In the genomic region with DNA sequence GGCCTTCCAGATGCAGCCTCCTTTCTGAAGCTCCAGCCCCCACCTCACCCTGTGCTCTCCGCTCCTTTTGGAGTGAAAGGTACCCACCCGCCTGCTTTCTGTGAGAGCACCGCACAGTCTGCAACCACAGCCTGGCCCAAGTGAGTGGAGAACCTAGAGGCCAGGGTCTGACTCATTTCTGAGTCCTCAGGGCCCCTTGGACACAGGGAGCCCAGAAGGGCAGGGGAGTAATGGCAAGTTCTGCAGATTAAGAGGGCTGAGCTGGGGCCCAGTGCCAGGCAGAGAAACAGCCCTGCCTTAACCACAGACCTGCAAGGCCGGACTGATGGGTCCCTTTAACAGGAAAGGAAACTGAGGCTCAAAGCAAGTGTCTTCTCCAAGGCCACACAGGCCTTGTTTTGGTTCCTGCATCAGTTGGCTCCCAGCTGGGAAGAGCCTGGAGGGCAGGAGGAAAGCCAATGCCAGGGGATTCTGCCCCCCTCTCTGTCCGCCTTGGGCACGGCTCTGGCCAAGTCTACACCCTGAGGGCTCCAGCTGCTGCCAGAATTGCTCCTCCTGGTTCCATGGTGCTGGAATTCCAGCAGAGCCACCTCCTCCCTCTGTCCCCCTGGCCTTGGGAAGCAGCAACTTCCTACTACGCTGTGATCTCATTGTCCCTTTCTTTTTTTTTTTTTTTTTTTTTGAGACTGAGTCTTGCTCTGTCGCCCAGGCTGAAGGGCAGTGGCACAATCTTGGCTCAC, we compare ENCODE assay signal across 23 cellular contexts. TPM values are rescaled to one million over a fixed set of nuclear protein-coding genes. Genes with fewer than 3 reads are reported as not detected.
DNase-seq lines count a peak whose midpoint lies in the region; ATAC-seq, FAIRE-seq and TF ChIP-seq lines count a peak whose summit lies in the region.
"Had no signal": no experiment of that assay in that cellular context is flagged by ENCODE, and none has a peak within 500 bp of the region (broad histone marks: within the 10 kb centered on the region; RNA-seq: fewer than 3 reads in every experiment).

No MANE protein-coding gene starts in this region.

- H2AFZ ChIP-seq in OCI-LY3 (ENCODE audit: low read depth, low read length) (no peak overlapping the region), GM12878 (ENCODE audit: control insufficient read depth, low read depth, low read length) (no peak overlapping the region), hepatocyte (no peak overlapping the region)

- RAD21 ChIA-PET in GM12878 (lab: Charles Lee; ENCODE audit: unreplicated experiment), result no interaction called here

- H3K9me3 ChIP-seq in OCI-LY3 (ENCODE audit: insufficient read depth, low read length) (no peaks in the 10 kb centered on the region), GM12878 (replicated peaks; ENCODE audit: control insufficient read depth, insufficient read depth, low read length) (no peaks in the 10 kb centered on the region), hepatocyte (ENCODE audit: low read depth) (no peaks in the 10 kb centered on the region), tibial artery (no peaks in the 10 kb centered on the region), thyroid gland (no peaks in the 10 kb centered on the region)
- H3K9me3 ChIP-seq: upper lobe of right lung had no signal

- FAIRE-seq in GM12878 (lab: Jason Lieb, UNC), result no peak
- FAIRE-seq: D721Med, GM12891, HTR-8/SVneo had no signal

- H3K4me1 Mint-ChIP-seq in T-helper 2 cell treated with Interferon-gamma antibody and Interleukin-4, amounts not matched to agents 5 μg/mL and 100 μg/mL, for 36 hours (ENCODE audit: low read depth), result peaks cover 3% of the 10 kb centered on the region
- H3K4me1 Mint-ChIP-seq: activated T-helper 17 cell treated with anti-CD3 and anti-CD28 coated beads, Interleukin-2, amount 50 U/mL, for 72 hours had no signal

- in situ Hi-C loops in GM12878 (cut with MboI), result no loop called here

- DNase-seq in HCEC 1CT (peak; percentile 40), GM12878 (ENCODE audit: low read depth, low spot score) (no peak), renal cortical epithelial cell (ENCODE audit: low read depth) (peak; percentile 49), hepatocyte (ENCODE audit: low spot score) (no peak), tibial artery (no peak), thyroid gland (no peak)
- no peak for DNase-seq in T-helper 2 cell treated with Interferon-gamma antibody and Interleukin-4, amounts not matched to agents 5 μg/mL and 100 μg/mL, for 36 hours (ENCODE audit: low spot score)
- DNase-seq: activated CD8-positive, alpha-beta memory T cell treated with anti-CD3 and anti-CD28 coated beads, Interleukin-2, amount 10 ng/mL, durations not matched to agents 7 days and 5 days; activated naive CD8-positive, alpha-beta T cell treated with anti-CD3 and anti-CD28 coated beads, Interleukin-2, amount 10 ng/mL, durations not matched to agents 7 days and 5 days; foreskin melanocyte; Karpas-422; NCI-H1436; NCI-H748 treated with DMSO at 0.1 percent for 48 hours; nephron progenitor cell; stimulated activated naive CD8-positive, alpha-beta T cell treated with anti-CD3 and anti-CD28 coated beads, Interleukin-15, amount 100 ng/mL, for 72 hours; upper lobe of right lung had no signal

- 0 out of 2 replicates have a peak overlapping the region, but pooled peaks have one; percentile 25 for H3K4me2 ChIP-seq in OCI-LY3 (ENCODE audit: low read length)
- H3K4me2 ChIP-seq in GM12878 (ENCODE audit: control insufficient read depth, insufficient read depth), result 0 out of 2 replicates have a peak overlapping the region, but pooled peaks have one; percentile 28
- no peak overlapping the region for H3K4me2 ChIP-seq in hepatocyte

- no peak for TF ChIP-seq EP300 in GM12878 (IDR thresholded peaks at IDR 0.05; ENCODE audit: borderline replicate concordance in 1 of 2, control insufficient read depth in 1 of 2, low read depth in 2 of 2, low read length in 2 of 2)

- H3K27ac ChIP-seq in OCI-LY3 (ENCODE audit: low read length) (no peak overlapping the region), GM12878 (ENCODE audit: control insufficient read depth, insufficient read depth) (no peak overlapping the region), hepatocyte (no peak overlapping the region), tibial artery (no peak overlapping the region), thyroid gland (no peak overlapping the region)
- H3K27ac ChIP-seq: upper lobe of right lung had no signal

- H3K4me1 ChIP-seq in OCI-LY3 (ENCODE audit: low read length) (peaks cover 29% of the 10 kb centered on the region), GM12878 (ENCODE audit: control insufficient read depth, insufficient read depth, low read length) (peaks cover 21% of the 10 kb centered on the region), hepatocyte (ENCODE audit: insufficient read depth) (peaks cover 16% of the 10 kb centered on the region), tibial artery (peaks cover 0 to 11% (median 0%) of the 10 kb centered on the region in 4 donors), thyroid gland (no peaks in the 10 kb centered on the region)

- H3K9ac ChIP-seq in OCI-LY3 (ENCODE audit: low read length) (no peak overlapping the region), GM12878 (ENCODE audit: control insufficient read depth, insufficient read depth, low read length) (no peak overlapping the region)

- H3K4me3 Mint-ChIP-seq in T-helper 2 cell treated with Interferon-gamma antibody and Interleukin-4, amounts not matched to agents 5 μg/mL and 100 μg/mL, for 36 hours, result no peak overlapping the region
- H3K4me3 Mint-ChIP-seq: activated CD8-positive, alpha-beta memory T cell treated with anti-CD3 and anti-CD28 coated beads, Interleukin-2, amount 10 ng/mL, durations not matched to agents 7 days and 5 days; activated naive CD8-positive, alpha-beta T cell treated with anti-CD3 and anti-CD28 coated beads, Interleukin-2, amount 10 ng/mL, durations not matched to agents 7 days and 5 days; activated T-helper 17 cell treated with anti-CD3 and anti-CD28 coated beads, Interleukin-2, amount 50 U/mL, for 72 hours; mesothelial cell of epicardium; nephron progenitor cell; stimulated activated naive CD8-positive, alpha-beta T cell treated with anti-CD3 and anti-CD28 coated beads, Interleukin-15, amount 100 ng/mL, for 72 hours had no signal

- no peak for TF ChIP-seq RAD21 in GM12878 (IDR thresholded peaks at IDR 0.05; ENCODE audit: insufficient read depth, low read depth, low read length)

- H3K36me3 Mint-ChIP-seq in T-helper 2 cell treated with Interferon-gamma antibody and Interleukin-4, amounts not matched to agents 5 μg/mL and 100 μg/mL, for 36 hours (ENCODE audit: low read depth), result no peaks in the 10 kb centered on the region
- H3K36me3 Mint-ChIP-seq: activated CD8-positive, alpha-beta memory T cell treated with anti-CD3 and anti-CD28 coated beads, Interleukin-2, amount 10 ng/mL, durations not matched to agents 7 days and 5 days; activated naive CD8-positive, alpha-beta T cell treated with anti-CD3 and anti-CD28 coated beads, Interleukin-2, amount 10 ng/mL, durations not matched to agents 7 days and 5 days; mesothelial cell of epicardium had no signal

- H3K27me3 Mint-ChIP-seq in T-helper 2 cell treated with Interferon-gamma antibody and Interleukin-4, amounts not matched to agents 5 μg/mL and 100 μg/mL, for 36 hours (ENCODE audit: low read depth), result peaks cover 54% of the 10 kb centered on the region

- no peaks in the 10 kb centered on the region for H3K36me3 ChIP-seq in OCI-LY3 (replicated peaks; ENCODE audit: low read depth, low read length)
- no peaks in the 10 kb centered on the region for H3K36me3 ChIP-seq in GM12878 (ENCODE audit: control insufficient read depth in 2 of 2, insufficient read depth in 2 of 2, low read length in 1 of 2)
- no peaks in the 10 kb centered on the region for H3K36me3 ChIP-seq in hepatocyte (replicated peaks; ENCODE audit: insufficient read depth, low read depth)
- no peaks in the 10 kb centered on the region for H3K36me3 ChIP-seq in tibial artery
- no peaks in the 10 kb centered on the region for H3K36me3 ChIP-seq in thyroid gland
- H3K36me3 ChIP-seq: upper lobe of right lung had no signal

- ATAC-seq in GM12878, result peak; percentile 10; the same call in 2 of the 3 replicates
- ATAC-seq: activated CD8-positive, alpha-beta memory T cell treated with anti-CD3 and anti-CD28 coated beads, Interleukin-2, amount 10 ng/mL, durations not matched to agents 7 days and 5 days; activated T-helper 17 cell treated with anti-CD3 and anti-CD28 coated beads, Interleukin-2, amount 50 U/mL, for 72 hours; stimulated activated naive CD8-positive, alpha-beta T cell treated with anti-CD3 and anti-CD28 coated beads, Interleukin-15, amount 100 ng/mL, for 72 hours; upper lobe of right lung had no signal

- TF ChIP-seq POLR2A in GM12878 (IDR thresholded peaks at IDR 0.05; ENCODE audit: low read depth, low read length) (no peak), thyroid gland (IDR thresholded peaks at IDR 0.05) (no peak)

- SMC1A ChIA-PET in GM12878 (lab: Charles Lee; ENCODE audit: uncharacterized antibody, unreplicated experiment), result interaction anchor here (1.0 kb wide), 2 partner anchors 21 to 23 kb away, joined by 3 read pairs; no protein-coding TSS in a partner anchor

- no peaks in the 10 kb centered on the region for H3K9me3 Mint-ChIP-seq in T-helper 2 cell treated with Interferon-gamma antibody and Interleukin-4, amounts not matched to agents 5 μg/mL and 100 μg/mL, for 36 hours
- H3K9me3 Mint-ChIP-seq: activated naive CD8-positive, alpha-beta T cell treated with anti-CD3 and anti-CD28 coated beads, Interleukin-2, amount 10 ng/mL, durations not matched to agents 7 days and 5 days; activated T-helper 17 cell treated with anti-CD3 and anti-CD28 coated beads, Interleukin-2, amount 50 U/mL, for 72 hours; mesothelial cell of epicardium; nephron progenitor cell; stimulated activated naive CD8-positive, alpha-beta T cell treated with anti-CD3 and anti-CD28 coated beads, Interleukin-15, amount 100 ng/mL, for 72 hours had no signal

- H4K20me1 ChIP-seq in OCI-LY3 (ENCODE audit: insufficient read depth, low read length), result no peaks in the 10 kb centered on the region
- no peaks in the 10 kb centered on the region; the same call in 1 of the 2 replicates for H4K20me1 ChIP-seq in GM12878 (ENCODE audit: control insufficient read depth, insufficient read depth)
- no peaks in the 10 kb centered on the region for H4K20me1 ChIP-seq in hepatocyte (ENCODE audit: insufficient read depth, poor library complexity, severe bottlenecking)

- no TSS peak for BruUV-seq in GM12878 (replicated peaks; lab: Mats Ljungman, UMichigan)

- no peak overlapping the region for H3K27ac Mint-ChIP-seq in T-helper 2 cell treated with Interferon-gamma antibody and Interleukin-4, amounts not matched to agents 5 μg/mL and 100 μg/mL, for 36 hours
- H3K27ac Mint-ChIP-seq: activated CD8-positive, alpha-beta memory T cell treated with anti-CD3 and anti-CD28 coated beads, Interleukin-2, amount 10 ng/mL, durations not matched to agents 7 days and 5 days; activated naive CD8-positive, alpha-beta T cell treated with anti-CD3 and anti-CD28 coated beads, Interleukin-2, amount 10 ng/mL, durations not matched to agents 7 days and 5 days; activated T-helper 17 cell treated with anti-CD3 and anti-CD28 coated beads, Interleukin-2, amount 50 U/mL, for 72 hours; mesothelial cell of epicardium; nephron progenitor cell had no signal

- H3K79me2 ChIP-seq in OCI-LY3 (ENCODE audit: low read length) (no peaks in the 10 kb centered on the region), GM12878 (ENCODE audit: control insufficient read depth, insufficient read depth, low read length) (no peaks in the 10 kb centered on the region), hepatocyte (no peaks in the 10 kb centered on the region)

- 36% methylated on average over 8 of the region's 8 CpGs for WGBS in GM12878 (ENCODE audit: insufficient coverage, insufficient replicate concordance, low lambda C conversion rate, missing lambda C conversion rate)
- 84% methylated on average over 7 of the region's 8 CpGs for WGBS in hepatocyte (ENCODE audit: low lambda C conversion rate, missing lambda C conversion rate)
- 76 to 79% methylated on average over 8 of the region's 8 CpGs for WGBS in thyroid gland, 2 donors

- H3K4me3 ChIP-seq in OCI-LY3 (ENCODE audit: low read length) (no peak overlapping the region), GM12878 (no peak overlapping the region), hepatocyte (no peak overlapping the region), tibial artery (no peak overlapping the region), thyroid gland (replicated peaks in 1 of 3) (no peak overlapping the region)
- H3K4me3 ChIP-seq: upper lobe of right lung had no signal

- TF ChIP-seq CTCF in OCI-LY3 (IDR thresholded peaks at IDR 0.05; ENCODE audit: low read depth, low read length), result no peak
- no peak for TF ChIP-seq CTCF in GM12878 (IDR thresholded peaks at IDR 0.05 in 2 of 3, conservative IDR thresholded peaks at IDR 0.05 in 1 of 3; ENCODE audit: control insufficient read depth in 2 of 3, extremely low read depth in 1 of 3, insufficient read depth in 1 of 3, low read depth in 3 of 3, low read length in 3 of 3)
- TF ChIP-seq CTCF in hepatocyte (IDR thresholded peaks at IDR 0.05; ENCODE audit: poor library complexity), result no peak
- TF ChIP-seq CTCF in tibial artery (IDR thresholded peaks at IDR 0.05), result no peak
- no peak for TF ChIP-seq CTCF in thyroid gland (IDR thresholded peaks at IDR 0.05)

- intact Hi-C loops in GM12878 (cut with micrococcal nuclease; ENCODE audit: unreplicated experiment) (no loop called here), tibial artery (cut with DNase I; ENCODE audit: low total_unique reads) (no loop called here), thyroid gland (cut with DNase I) (no loop called here)

- H3K27me3 ChIP-seq in OCI-LY3 (ENCODE audit: low read depth, low read length) (peaks cover 45% of the 10 kb centered on the region), GM12878 (replicated peaks in 1 of 2; ENCODE audit: control insufficient read depth in 2 of 2, insufficient read depth in 2 of 2, low read length in 1 of 2) (peaks cover 6 to 10% of the 10 kb centered on the region in 2 experiments), hepatocyte (peaks cover 35% of the 10 kb centered on the region), tibial artery (peaks cover 0 to 94% of the 10 kb centered on the region in 2 donors), thyroid gland (peaks cover 19% of the 10 kb centered on the region)

- no peaks in the 10 kb centered on the region for H3K9me2 ChIP-seq in hepatocyte (replicated peaks; ENCODE audit: insufficient read depth)

- POLR2A ChIA-PET in GM12878 (lab: Charles Lee), result interaction anchor here (0.7 to 1.5 kb wide), 2 partner anchors 95 to 149 kb away, joined by 3 read pairs; no protein-coding TSS in a partner anchor

- CTCF ChIA-PET in GM12878 (lab: Yijun Ruan, JAX), result interaction anchor here (0.6 to 4.5 kb wide), 4 partner anchors 20 to 91 kb away, joined by 3 to 23 read pairs (median 4); no protein-coding TSS in a partner anchor

RNA-seq across cellular contexts. Expression of gene CYTH4, which starts 55.1 kb away (rescaled TPM):
- 94.2 and 114 TPM in 2 replicates for total RNA-seq in GM12878 (2013; cell fraction: nucleolus; rRNA removed)
- 23.2 TPM in 2 replicates for total RNA-seq in GM12878 (2014; rRNA removed)
- 17.2 and 18.3 TPM in 2 replicates for total RNA-seq in GM12878 (2014; rRNA removed; fragmentation: Illumina TruSeq; extraction: Trizol)
- 25.8 and 26.0 TPM in 2 replicates for total RNA-seq in GM12878 (2021)
- 7.0 TPM for polyA plus RNA-seq in GM12878 (2011; ENCODE audit: low read depth)
- 19.4 and 24.1 TPM in 2 replicates for polyA plus RNA-seq in GM12878 (2011; rRNA removed)
- polyA plus RNA-seq in GM12878 (2011; cell fraction: cytosol; rRNA removed), result 22.7 and 30.1 TPM in 2 replicates
- 148 and 167 TPM in 2 replicates for polyA plus RNA-seq in GM12878 (2011; cell fraction: nucleus; rRNA removed)
- 15.7 and 21.2 TPM in 2 replicates for polyA plus RNA-seq in GM12878 (2012)
- 9.1 and 16.6 TPM in 2 replicates for polyA plus RNA-seq in GM12878 (2014; fragmentation: Illumina TruSeq; extraction: Trizol)
- 1 to 10 TPM; 1.5 to 1.8 TPM for polyA plus RNA-seq in GM12878 (2014; fragmentation: Nextera tagmentation; extraction: Ambion mirVana)
- 23.6 and 27.3 TPM in 2 replicates for polyA plus RNA-seq in GM12878 (2014; rRNA removed)
- 10 to 100 TPM; 12.4 TPM for polyA plus RNA-seq in GM12878 (2016; fragmentation: Nextera tagmentation; extraction: Ambion mirVana)
- 14.9 and 23.6 TPM in 2 replicates for polyA minus RNA-seq in GM12878 (2011; rRNA and poly(A)+ RNA removed)
- 5.5 and 6.7 TPM in 2 replicates for polyA minus RNA-seq in GM12878 (2011; cell fraction: cytosol; rRNA and poly(A)+ RNA removed)
- polyA minus RNA-seq in GM12878 (2011; cell fraction: nucleus; rRNA and poly(A)+ RNA removed), result 23.1 and 31.4 TPM in 2 replicates
- not detected in 2 replicates for total RNA-seq in renal cortical epithelial cell
- total RNA-seq in hepatocyte, result 0.57 and 0.96 TPM in 2 replicates
- polyA plus RNA-seq in hepatocyte, result 0.24 and 0.94 TPM in 2 replicates
- total RNA-seq in thyroid gland, result 10 to 100 TPM in 1 of 4 donors, 1 to 10 TPM in 3; 3.3 to 15.1 (median 4.2) TPM
- total RNA-seq: mesothelial cell of epicardium had no signal
- polyA plus RNA-seq: BJ had no signal

Comparison
In these comparisons a context has a peak if more than half of its experiments do, and no peak if none do; other contexts are left out.
1. DNase-seq: peak in HCEC 1CT (single experiment) and renal cortical epithelial cell (single experiment); none in GM12878 (single experiment), hepatocyte (single experiment), tibial artery (0 of 2), T-helper 2 cell treated with Interferon-gamma antibody and Interleukin-4, amounts not matched to agents 5 μg/mL and 100 μg/mL, for 36 hours (single experiment) and thyroid gland (0 of 2).